In genomic region chr3:41972802-41973201, GRCh38 we compare ENCODE assay signal across 7 cellular contexts.
"Had no signal": no experiment of that assay in that cellular context is flagged by ENCODE, and none has a peak within 500 bp of the region (broad histone marks: within the 10 kb centered on the region; RNA-seq: fewer than 3 reads in every experiment).

No MANE protein-coding gene starts in this region.

- H3K4me3 ChIP-seq: GM23248, HAP-1 had no signal

- H3K9me3 ChIP-seq: HAP-1 had no signal

- H3K4me1 ChIP-seq: HAP-1 had no signal

- DNase-seq: GM23248, GOT3, H7, HFFc6, KBM-7 had no signal

- H3K9ac ChIP-seq: GM23248 had no signal

- H3K27ac ChIP-seq: GM23248, HL-60 had no signal

- H2AFZ ChIP-seq: GM23248 had no signal

- H3K36me3 ChIP-seq: HAP-1 had no signal
